In genomic region chr11:92225206-92225562, GRCh38 we compare ENCODE assay signal across 9 cellular contexts. TPM values are rescaled to one million over a fixed set of nuclear protein-coding genes. Genes with fewer than 3 reads are reported as not detected.
DNase-seq lines count a peak whose midpoint lies in the region; ATAC-seq and TF ChIP-seq lines count a peak whose summit lies in the region.
"Had no signal": no experiment of that assay in that cellular context is flagged by ENCODE, and none has a peak within 500 bp of the region (broad histone marks: within the 10 kb centered on the region; RNA-seq: fewer than 3 reads in every experiment).

No MANE protein-coding gene starts in this region.

- H3K27ac ChIP-seq in iPS-20b (ENCODE audit: low read length) (no peak overlapping the region), skin epidermis (peak overlapping the region in 1 of 21 experiments; percentile 76)

- in situ Hi-C loops in astrocyte of the cerebellum (cut with HindIII; ENCODE audit: low sequenced_read_pairs) = no loop called here

- DNase-seq in HFFc6 (no peak), astrocyte of the cerebellum (ENCODE audit: low read depth) (no peak), NCI-H2029 treated with DMSO at 0.1 percent for 48 hours (lab: John Stamatoyannopoulos, UW) (no peak), amniotic stem cell (lab: John Stamatoyannopoulos, UW) (no peak), SIG-M5 (lab: John Stamatoyannopoulos, UW) (no peak)

- H3K4me1 Mint-ChIP-seq in HFFc6 (ENCODE audit: low read depth) = peaks cover 24% of the 10 kb centered on the region

- no peaks in the 10 kb centered on the region for H3K9me3 Mint-ChIP-seq in HFFc6

- H3K27ac Mint-ChIP-seq in HFFc6 = no peak overlapping the region

- TF ChIP-seq CTCF in HFFc6 (IDR thresholded peaks at IDR 0.05) (no peak), astrocyte of the cerebellum (IDR thresholded peaks at IDR 0.05; ENCODE audit: low read depth, low read length, missing control alignments) (no peak)

- peak overlapping the region; percentile 81 for H3K4me3 Mint-ChIP-seq in HFFc6

- no peak for ATAC-seq in GM18873 (IDR thresholded peaks at IDR 0.05; ENCODE audit: low FRiP score, unreplicated experiment)

- H3K4me3 ChIP-seq in astrocyte of the cerebellum (ENCODE audit: low read depth, low read length) (peak overlapping the region; percentile 48), iPS-20b (ENCODE audit: low read length) (peak overlapping the region; percentile 84), skin epidermis (peak overlapping the region in 6 of 7 experiments; percentile 5 to 48 (median 20))

- no peaks in the 10 kb centered on the region for H3K36me3 ChIP-seq in iPS-20b (ENCODE audit: insufficient read depth, low read depth, low read length)

- no peaks in the 10 kb centered on the region for H3K9me3 ChIP-seq in iPS-20b (ENCODE audit: insufficient read depth, low read depth, low read length)

- H3K36me3 Mint-ChIP-seq in HFFc6 (ENCODE audit: low read depth) = no peaks in the 10 kb centered on the region; the same call in 1 of the 2 replicates

- peak overlapping the region; percentile 67; the same call in 1 of the 2 replicates for H3K9ac ChIP-seq in iPS-20b (ENCODE audit: low read depth, low read length)

- H3K27me3 ChIP-seq in iPS-20b (ENCODE audit: insufficient read depth, low read length) = peaks cover 69% of the 10 kb centered on the region

- H3K27me3 Mint-ChIP-seq in HFFc6 (ENCODE audit: insufficient read depth) = peaks cover 26% of the 10 kb centered on the region

- peaks cover 27% of the 10 kb centered on the region; the same call in 1 of the 2 replicates for H3K4me1 ChIP-seq in iPS-20b (ENCODE audit: insufficient read depth, low read length)

RNA-seq across cellular contexts. Expression of gene FAT3, which starts 0.6 kb away (rescaled TPM):
- 1 to 10 TPM in 3 of 6 experiments, under 1 TPM in 3; 0.20 to 3.2 (median 0.92) TPM for total RNA-seq in HFFc6 (2021; fragmentation: NEBNext Ultra II Directional; extraction: Animal tissue kit (Norgen Biotek cat#: 25700))
- total RNA-seq: NCI-H460 had no signal

Comparison
In these comparisons a context has a peak if more than half of its experiments do, and no peak if none do; other contexts are left out.
1. H3K4me3 ChIP-seq: peak in every context shown above with its lines; median percentile 84 in iPS-20b; 48 in astrocyte of the cerebellum; 20 in skin epidermis.